ENCODE assay signal across 1 cellular context in the genomic region with DNA sequence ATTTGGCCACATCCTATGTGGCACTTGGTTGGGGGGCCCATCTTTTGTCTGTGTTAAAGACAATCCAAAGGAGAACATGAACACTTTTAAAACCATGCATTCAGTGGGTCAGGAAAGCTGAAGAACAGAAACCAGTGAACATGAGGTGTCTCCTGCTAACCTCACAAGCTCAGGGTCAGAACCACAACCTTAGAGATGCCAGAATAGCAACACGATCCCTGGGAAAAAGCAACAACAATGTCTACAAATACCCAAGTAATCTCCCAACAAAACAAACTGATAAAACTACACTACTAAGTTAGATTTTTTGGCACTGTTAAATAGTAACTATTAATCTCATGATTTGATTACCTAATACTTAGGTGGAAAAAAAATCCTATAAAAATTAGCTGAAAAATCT.
TF ChIP-seq lines count a peak whose summit lies in the region.

No MANE protein-coding gene starts in this region.

TF ChIP-seq in HepG2, 621 proteins besides CTCF, POLR2A, EP300 and RAD21:
- TF ChIP-seq NFAT5 (CRISPR knock-in tag; IDR thresholded peaks at IDR 0.05), result no peak
- TF ChIP-seq ZSCAN9 (CRISPR knock-in tag; IDR thresholded peaks at IDR 0.05; ENCODE audit: borderline replicate concordance), result no peak
- TF ChIP-seq ZSCAN20 (CRISPR knock-in tag; IDR thresholded peaks at IDR 0.05; ENCODE audit: borderline replicate concordance), result no peak
- TF ChIP-seq BCL6 (CRISPR knock-in tag; IDR thresholded peaks at IDR 0.05), result no peak
